Comparison of ENCODE assay signal across 8 cellular contexts in genomic region chr11:46382644-46383403, GRCh38. TPM values are rescaled to one million over a fixed set of nuclear protein-coding genes. Genes with fewer than 3 reads are reported as not detected.
A peak's percentile ranks its signal among the peaks of the same experiment; 100 is the strongest.
DNase-seq lines count a peak whose midpoint lies in the region; ATAC-seq and TF ChIP-seq lines count a peak whose summit lies in the region.

No MANE protein-coding gene starts in this region.

- peaks cover 19% of the 10 kb centered on the region for H3K4me1 Mint-ChIP-seq in mesothelial cell of epicardium

- H3K36me3 Mint-ChIP-seq in mesothelial cell of epicardium, result peaks cover 2% of the 10 kb centered on the region

- no peak for ATAC-seq in HG02970 (IDR thresholded peaks at IDR 0.05; ENCODE audit: low FRiP score, unreplicated experiment)

- peaks cover 5% of the 10 kb centered on the region for H3K36me3 ChIP-seq in GM06990 (ENCODE audit: control insufficient read depth, insufficient read depth, low read length)

- H3K4me3 ChIP-seq in GM06990 (replicated peaks; ENCODE audit: low read depth, low read length) (no peak overlapping the region), cardiac fibroblast (replicated peaks in 1 of 2; ENCODE audit: low read depth in 2 of 2, low read length in 2 of 2) (peak overlapping the region in 1 of 2 donors; percentile 59)

- peaks cover 20% of the 10 kb centered on the region for H3K27me3 Mint-ChIP-seq in mesothelial cell of epicardium (ENCODE audit: low read depth)

- no peaks in the 10 kb centered on the region for H3K9me3 Mint-ChIP-seq in mesothelial cell of epicardium

- peaks cover 1% of the 10 kb centered on the region; the same call in 1 of the 2 replicates for H3K27me3 ChIP-seq in GM06990 (replicated peaks; ENCODE audit: control insufficient read depth, insufficient read depth, low read length)

- DNase-seq in GM06990 (ENCODE audit: extremely low read depth, insufficient read length) (no peak), NCI-H1092 (lab: John Stamatoyannopoulos, UW) (peak; percentile 27), cardiac fibroblast (ENCODE audit: low read depth in 2 of 2) (peak; percentile 61 to 63), mesothelial cell of epicardium (ENCODE audit: low spot score in 2 of 2, unreplicated experiment in 2 of 2) (peak in 1 of 2 experiments; percentile 57), cerebellum (ENCODE audit: low spot score) (no peak), activated gamma-delta T cell (lab: John Stamatoyannopoulos, UW) (no peak)
- no peak for DNase-seq in activated effector memory CD4-positive, alpha-beta T cell treated with anti-CD3 and anti-CD28 coated beads, Interleukin-2, amount 50 U/mL, for 16 hours

- TF ChIP-seq CTCF in GM06990 (IDR thresholded peaks at IDR 0.05; ENCODE audit: insufficient read depth, low read length, poor library complexity, severe bottlenecking), result peak; percentile 35
- TF ChIP-seq CTCF in cardiac fibroblast (IDR thresholded peaks at IDR 0.05; ENCODE audit: low read depth, low read length), result peak; percentile 68
- peak; percentile 60 for TF ChIP-seq CTCF in mesothelial cell of epicardium (IDR thresholded peaks at IDR 0.05; ENCODE audit: unreplicated experiment)

- H3K27ac Mint-ChIP-seq in mesothelial cell of epicardium, result peak overlapping the region; percentile 67

- H3K4me3 Mint-ChIP-seq in mesothelial cell of epicardium, result peak overlapping the region; percentile 92

RNA-seq across cellular contexts. Expression of gene MDK, which starts 1.4 kb away (rescaled TPM):
- total RNA-seq in mesothelial cell of epicardium, result 1,547 to 1,604 TPM (median 1,586 TPM) in 3 replicates
- total RNA-seq in cerebellum, result 46.8 TPM

RNA-seq across cellular contexts. Expression of gene CHRM4, which starts 8.8 kb away (rescaled TPM):
- total RNA-seq in mesothelial cell of epicardium, result 0.42 to 0.68 TPM (median 0.51 TPM) in 3 replicates
- 2.6 TPM for total RNA-seq in cerebellum

RNA-seq across cellular contexts. Expression of gene DGKZ, which starts 35.6 kb away (rescaled TPM):
- total RNA-seq in mesothelial cell of epicardium (46.3 to 50.6 TPM (median 46.5 TPM) in 3 replicates), cerebellum (48.1 TPM)

Comparison
In these comparisons a context has a peak if more than half of its experiments do, and no peak if none do; other contexts are left out.
1. DNase-seq: peak in NCI-H1092 (single experiment) and cardiac fibroblast (2 of 2); none in GM06990 (single experiment), cerebellum (single experiment), activated gamma-delta T cell (single experiment) and activated effector memory CD4-positive, alpha-beta T cell treated with anti-CD3 and anti-CD28 coated beads, Interleukin-2, amount 50 U/mL, for 16 hours (single experiment).
2. RNA of gene MDK, which starts 1.4 kb away (total RNA-seq): 1,547 to 1,604 TPM in mesothelial cell of epicardium; 46.8 TPM in cerebellum (single experiment); every median in the first group is over 10 times any median in the second.
3. Peak in every context shown above with its lines, with median percentiles within 50 percentile points of each other: CTCF ChIP-seq.